ENCODE assay signal across 8 cellular contexts in the genomic region with DNA sequence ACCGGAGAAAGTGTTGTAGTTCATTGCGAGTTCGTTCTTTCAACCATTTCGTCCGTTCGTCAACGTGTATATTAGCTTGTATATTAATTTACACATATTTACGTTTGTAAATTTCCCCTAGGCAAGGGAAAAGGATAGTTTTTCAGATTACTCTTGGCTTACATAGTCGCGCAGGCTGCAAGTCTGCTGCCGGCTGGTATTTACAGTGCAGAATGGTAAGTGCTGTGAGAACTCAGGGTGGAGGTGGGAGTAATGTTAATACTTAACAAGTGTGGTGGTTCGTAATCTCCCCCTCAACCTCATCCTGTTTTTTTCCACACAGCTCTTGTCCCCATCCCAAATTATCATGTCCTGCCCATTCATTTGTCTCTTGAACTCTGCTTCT. TPM values are rescaled to one million over a fixed set of nuclear protein-coding genes. Genes with fewer than 3 reads are reported as not detected.
DNase-seq lines count a peak whose midpoint lies in the region; ATAC-seq and TF ChIP-seq lines count a peak whose summit lies in the region.

No MANE protein-coding gene starts in this region.

- H3K4me3 Mint-ChIP-seq in T-helper 2 cell treated with Interferon-gamma antibody and Interleukin-4, amounts not matched to agents 5 μg/mL and 100 μg/mL, for 36 hours, result peak overlapping the region; percentile 83
- peak overlapping the region; percentile 97 for H3K4me3 Mint-ChIP-seq in activated B cell treated with CpG ODN at 0.5 μM for 24 hours

- intact Hi-C loops in activated B cell treated with CpG ODN at 0.5 μM for 24 hours (cut with micrococcal nuclease) (loop anchor here (1.0 to 5.0 kb wide), 7 partner anchors 20 to 1328 kb away; partner anchors contain the start of genes FSIP1, RASGRP1 and SPRED1), left ventricle myocardium superior (cut with micrococcal nuclease) (no loop called here)

- peak overlapping the region; percentile 23 to 95 (median 88) for H3K27ac ChIP-seq in skin epidermis

- peaks cover 2% of the 10 kb centered on the region for H3K36me3 Mint-ChIP-seq in T-helper 2 cell treated with Interferon-gamma antibody and Interleukin-4, amounts not matched to agents 5 μg/mL and 100 μg/mL, for 36 hours (ENCODE audit: low read depth)
- peaks cover 13% of the 10 kb centered on the region for H3K36me3 Mint-ChIP-seq in activated B cell treated with CpG ODN at 0.5 μM for 24 hours (ENCODE audit: low read depth)

- peak overlapping the region; percentile 64 to 97 (median 84) for H3K4me3 ChIP-seq in skin epidermis

- no peak for DNase-seq in T-helper 2 cell treated with Interferon-gamma antibody and Interleukin-4, amounts not matched to agents 5 μg/mL and 100 μg/mL, for 36 hours (ENCODE audit: low spot score)
- no peak for DNase-seq in T-helper 2 cell
- no peak for DNase-seq in activated B cell treated with CpG ODN at 0.5 μM for 24 hours
- no peak for DNase-seq in left ventricle myocardium superior
- no peak for DNase-seq in NCI-H2227 treated with DMSO at 0.1 percent for 48 hours (lab: John Stamatoyannopoulos, UW)
- DNase-seq in UCSD-AML1 (lab: John Stamatoyannopoulos, UW; ENCODE audit: unreplicated experiment), result no peak

- H3K9me3 Mint-ChIP-seq in T-helper 2 cell treated with Interferon-gamma antibody and Interleukin-4, amounts not matched to agents 5 μg/mL and 100 μg/mL, for 36 hours, result no peaks in the 10 kb centered on the region
- no peaks in the 10 kb centered on the region for H3K9me3 Mint-ChIP-seq in activated B cell treated with CpG ODN at 0.5 μM for 24 hours

- H3K4me1 Mint-ChIP-seq in T-helper 2 cell treated with Interferon-gamma antibody and Interleukin-4, amounts not matched to agents 5 μg/mL and 100 μg/mL, for 36 hours (ENCODE audit: low read depth), result peaks cover 21% of the 10 kb centered on the region
- peaks cover 39% of the 10 kb centered on the region for H3K4me1 Mint-ChIP-seq in activated B cell treated with CpG ODN at 0.5 μM for 24 hours

- no peak for TF ChIP-seq CTCF in activated B cell treated with CpG ODN at 0.5 μM for 24 hours (IDR thresholded peaks at IDR 0.05)

- POLR2A ChIA-PET in activated B cell treated with CpG ODN at 0.5 μM for 24 hours (lab: Charles Lee), result interaction anchor here (0.8 to 2.6 kb wide), 9 partner anchors 10 to 233 kb away, joined by 3 to 13 read pairs (median 8); partner anchors contain the start of gene RASGRP1

- peaks cover 21% of the 10 kb centered on the region for H3K27me3 Mint-ChIP-seq in T-helper 2 cell treated with Interferon-gamma antibody and Interleukin-4, amounts not matched to agents 5 μg/mL and 100 μg/mL, for 36 hours (ENCODE audit: low read depth)
- peaks cover 2% of the 10 kb centered on the region for H3K27me3 Mint-ChIP-seq in activated B cell treated with CpG ODN at 0.5 μM for 24 hours

- CTCF ChIA-PET in activated B cell treated with CpG ODN at 0.5 μM for 24 hours (lab: Charles Lee), result interaction anchor here (0.7 to 3.2 kb wide), 9 partner anchors 14 to 244 kb away, joined by 3 to 32 read pairs (median 8); partner anchors contain the start of gene RASGRP1

- ATAC-seq in activated B cell treated with CpG ODN at 0.5 μM for 24 hours (ENCODE audit: low read depth) (no peak), left ventricle myocardium superior (peak; percentile 30), GM21619 (IDR thresholded peaks at IDR 0.05; ENCODE audit: unreplicated experiment) (no peak)

- H3K27ac Mint-ChIP-seq in T-helper 2 cell treated with Interferon-gamma antibody and Interleukin-4, amounts not matched to agents 5 μg/mL and 100 μg/mL, for 36 hours, result peak overlapping the region; percentile 92
- peak overlapping the region; percentile 91 for H3K27ac Mint-ChIP-seq in activated B cell treated with CpG ODN at 0.5 μM for 24 hours

RNA-seq across cellular contexts. Expression of gene FAM98B, which starts 0.8 kb away (rescaled TPM):
- total RNA-seq in activated B cell treated with CpG ODN at 0.5 μM for 24 hours (29.9 and 30.7 TPM in 2 replicates), left ventricle myocardium superior (15.2 TPM)
